Comparison of ENCODE assay signal across 8 cellular contexts in genomic region chr11:130915556-130916237, GRCh38. TPM values are rescaled to one million over a fixed set of nuclear protein-coding genes. Genes with fewer than 3 reads are reported as not detected.
DNase-seq lines count a peak whose midpoint lies in the region; ATAC-seq and TF ChIP-seq lines count a peak whose summit lies in the region.

No MANE protein-coding gene starts in this region.

- no peaks in the 10 kb centered on the region; the same call in 1 of the 2 replicates for H4K20me1 ChIP-seq in IMR-90 (ENCODE audit: insufficient read depth, low read length)

- peaks cover 1% of the 10 kb centered on the region for H3K27me3 Mint-ChIP-seq in activated CD4-positive, alpha-beta T cell treated with anti-CD3 and anti-CD28 coated beads for 36 hours

- H2BK5ac ChIP-seq in IMR-90 (ENCODE audit: low read depth, low read length, poor library complexity, severe bottlenecking): peak overlapping the region; percentile 71

- H2BK15ac ChIP-seq in IMR-90 (ENCODE audit: low read depth, low read length): no peak overlapping the region

- TF ChIP-seq CTCF in IMR-90 (conservative IDR thresholded peaks at IDR 0.05; ENCODE audit: low read depth, low read length) (no peak), cardiac fibroblast (IDR thresholded peaks at IDR 0.05; ENCODE audit: low read depth, low read length) (no peak)

- H3K4me1 ChIP-seq in IMR-90 (ENCODE audit: control insufficient read depth, insufficient read depth, low read length): peaks cover 8% of the 10 kb centered on the region; the same call in 1 of the 2 replicates
- H3K4me1 ChIP-seq in muscle layer of colon (ENCODE audit: insufficient read depth, low read length): peaks cover 25% of the 10 kb centered on the region

- H3K36me3 Mint-ChIP-seq in activated CD4-positive, alpha-beta T cell treated with anti-CD3 and anti-CD28 coated beads for 36 hours (ENCODE audit: low read depth): peaks cover 42% of the 10 kb centered on the region

- WGBS in IMR-90 (ENCODE audit: extremely low coverage in 2 of 2, insufficient read length in 1 of 2), 2 experiments: 71% methylated on average over 8 of the region's 23 CpGs; no CpG with 5 or more reads in 1 of the 2 experiments

- H3K4me1 Mint-ChIP-seq in activated CD4-positive, alpha-beta T cell treated with anti-CD3 and anti-CD28 coated beads for 36 hours: peaks cover 32% of the 10 kb centered on the region

- peak overlapping the region; percentile 94 for H3K14ac ChIP-seq in IMR-90 (replicated peaks; ENCODE audit: low read depth, low read length)

- in situ Hi-C loops in IMR-90 (cut with MboI; ENCODE audit: low sequenced_read_pairs): loop anchor here (25.0 kb wide), 1 partner anchor 972 kb away; no protein-coding TSS in a partner anchor

- peak overlapping the region; percentile 66; the same call in 1 of the 2 replicates for H3K56ac ChIP-seq in IMR-90 (ENCODE audit: extremely low read depth, insufficient read depth, low read length)

- peak overlapping the region; percentile 78 for H3K4me3 Mint-ChIP-seq in activated CD4-positive, alpha-beta T cell treated with anti-CD3 and anti-CD28 coated beads for 36 hours

- H3K27me3 ChIP-seq in IMR-90 (ENCODE audit: control insufficient read depth, insufficient read depth, low read length) (no peaks in the 10 kb centered on the region), muscle layer of colon (ENCODE audit: control insufficient read depth in 1 of 2, insufficient read depth in 2 of 2, low read length in 2 of 2) (no peaks in the 10 kb centered on the region)

- no peak overlapping the region; the same call in 1 of the 2 replicates for H3K18ac ChIP-seq in IMR-90 (ENCODE audit: low read depth, low read length)

- H3K4me2 ChIP-seq in IMR-90 (ENCODE audit: low read depth, low read length): peak overlapping the region; percentile 99

- H4K5ac ChIP-seq in IMR-90 (ENCODE audit: low read depth, low read length): peak overlapping the region; percentile 75

- H3K9ac ChIP-seq in IMR-90 (ENCODE audit: low read depth, low read length) (peak overlapping the region; percentile 84), muscle layer of colon (ENCODE audit: low read length) (peak overlapping the region; percentile 96)

- peak overlapping the region; percentile 83 for H4K91ac ChIP-seq in IMR-90 (ENCODE audit: insufficient read depth, low read depth, low read length)

- H3K9me1 ChIP-seq in IMR-90 (ENCODE audit: insufficient read depth, low read length): peaks cover 20% of the 10 kb centered on the region

- TF ChIP-seq POLR2A in IMR-90 (IDR thresholded peaks at IDR 0.05; ENCODE audit: low read depth, low read length): no peak

- H3K36me3 ChIP-seq in IMR-90 (ENCODE audit: control insufficient read depth, insufficient read depth, low read length): peaks cover 25% of the 10 kb centered on the region
- H3K36me3 ChIP-seq in muscle layer of colon (ENCODE audit: insufficient read depth, low read length): peaks cover 28% of the 10 kb centered on the region

- no peak for ATAC-seq in activated CD4-positive, alpha-beta T cell treated with anti-CD3 and anti-CD28 coated beads for 36 hours
- ATAC-seq in IMR-90 (ENCODE audit: low read depth) (no peak), HG03025 (IDR thresholded peaks at IDR 0.05; ENCODE audit: low FRiP score, unreplicated experiment) (no peak), HG02840 (IDR thresholded peaks at IDR 0.05; ENCODE audit: low FRiP score, unreplicated experiment) (no peak)

- peaks cover 12% of the 10 kb centered on the region for H3K9me3 Mint-ChIP-seq in activated CD4-positive, alpha-beta T cell treated with anti-CD3 and anti-CD28 coated beads for 36 hours (ENCODE audit: low read depth)

- peak overlapping the region; percentile 95 to 99 for H4K8ac ChIP-seq in IMR-90 (ENCODE audit: low read depth in 2 of 2, low read length in 2 of 2)

- CTCF ChIA-PET in activated CD4-positive, alpha-beta T cell treated with anti-CD3 and anti-CD28 coated beads for 36 hours (lab: Charles Lee): interaction anchor here (0.5 to 2.7 kb wide), 11 partner anchors 9 to 484 kb away, joined by 3 to 17 read pairs (median 4); no protein-coding TSS in a partner anchor
- CTCF ChIA-PET in IMR-90 (lab: Yijun Ruan, JAX): interaction anchor here (0.5 to 1.6 kb wide), 13 partner anchors 11 to 111 kb away, joined by 3 to 6 read pairs (median 4); no protein-coding TSS in a partner anchor

- peak overlapping the region; percentile 78 for H2AK9ac ChIP-seq in IMR-90 (replicated peaks; ENCODE audit: low read depth, low read length, poor library complexity)

- H3K4me3 ChIP-seq in IMR-90 (ENCODE audit: insufficient read depth, low read depth, low read length): peak overlapping the region; percentile 80
- peak overlapping the region; percentile 64 to 71 for H3K4me3 ChIP-seq in cardiac fibroblast (replicated peaks in 1 of 2; ENCODE audit: low read depth in 2 of 2, low read length in 2 of 2)
- H3K4me3 ChIP-seq in muscle layer of colon (ENCODE audit: low read depth in 1 of 2, low read length in 2 of 2): peak overlapping the region; percentile 79 to 98

- H3K4ac ChIP-seq in IMR-90 (ENCODE audit: low read depth, low read length): peak overlapping the region; percentile 94

- H2AFZ ChIP-seq in IMR-90 (replicated peaks; ENCODE audit: low read length, poor library complexity): peak overlapping the region; percentile 99

- TF ChIP-seq RAD21 in IMR-90 (IDR thresholded peaks at IDR 0.05; ENCODE audit: low read length): no peak

- peaks cover 20 to 47% of the 10 kb centered on the region in 2 experiments for H3K79me1 ChIP-seq in IMR-90 (ENCODE audit: low read depth in 1 of 2, low read length in 2 of 2)

- POLR2A ChIA-PET in activated CD4-positive, alpha-beta T cell treated with anti-CD3 and anti-CD28 coated beads for 36 hours (lab: Charles Lee): no interaction called here
- POLR2A ChIA-PET in IMR-90 (lab: Charles Lee; ENCODE audit: unreplicated experiment): no interaction called here

- no peak for DNase-seq in activated CD4-positive, alpha-beta T cell treated with anti-CD3 and anti-CD28 coated beads for 36 hours
- no peak for DNase-seq in activated CD4-positive, alpha-beta T cell treated with anti-CD3 and anti-CD28 coated beads, Interleukin-2, amount 50 U/mL, for 48 hours
- DNase-seq in IMR-90: no peak
- no peak for DNase-seq in cardiac fibroblast (ENCODE audit: low read depth in 2 of 2)
- DNase-seq in stimulated activated CD4-positive, alpha-beta T cell treated with anti-CD3 and anti-CD28 coated beads, Interleukin-1b, Interleukin-23, amount 100 ng/mL, for 48 hours: no peak

- intact Hi-C loops in activated CD4-positive, alpha-beta T cell treated with anti-CD3 and anti-CD28 coated beads for 36 hours (cut with DNase I, micrococcal nuclease): loop anchor here (1.0 to 10.0 kb wide), 7 partner anchors 481 to 1638 kb away; partner anchors contain the start of genes PRDM10 (in 2 of the 2), APLP2 (in 1 of the 2), NFRKB (in 1 of the 2) and ZBTB44 (in 1 of the 2)
- intact Hi-C loops in IMR-90 (cut with micrococcal nuclease): no loop called here

- H3K9me3 ChIP-seq in IMR-90 (ENCODE audit: control insufficient read depth, insufficient read depth, low read length) (no peaks in the 10 kb centered on the region), muscle layer of colon (ENCODE audit: low read length) (no peaks in the 10 kb centered on the region)

- dilution Hi-C loops in IMR-90 (cut with HindIII; ENCODE audit: low sequenced_read_pairs, unreplicated experiment): no loop called here

- peak overlapping the region; percentile 94 for H2AK5ac ChIP-seq in IMR-90 (ENCODE audit: low read depth, low read length)

- peak overlapping the region; percentile 52 for H3K23ac ChIP-seq in IMR-90 (ENCODE audit: low read depth, low read length)

- H2BK20ac ChIP-seq in IMR-90 (ENCODE audit: low read depth, low read length): no peak overlapping the region

- peak overlapping the region; percentile 34; the same call in 1 of the 2 replicates for H2BK120ac ChIP-seq in IMR-90 (ENCODE audit: low read depth, low read length)

- H3K27ac ChIP-seq in IMR-90 (ENCODE audit: insufficient read depth, low read length) (peak overlapping the region; percentile 81), muscle layer of colon (ENCODE audit: low read depth, low read length) (peak overlapping the region; percentile 89)

- H3K27ac Mint-ChIP-seq in activated CD4-positive, alpha-beta T cell treated with anti-CD3 and anti-CD28 coated beads for 36 hours: peak overlapping the region; percentile 75

- BruUV-seq in IMR-90 (replicated peaks; lab: Mats Ljungman, UMichigan): TSS peak; percentile 69

TF ChIP-seq in IMR-90, 13 proteins besides CTCF, POLR2A, EP300 and RAD21:
- no peak for TF ChIP-seq RFX5 (IDR thresholded peaks at IDR 0.05; ENCODE audit: low read depth, low read length)
- no peak for TF ChIP-seq MXI1 (IDR thresholded peaks at IDR 0.05; ENCODE audit: borderline replicate concordance, low read depth, low read length)
- TF ChIP-seq CEBPB (IDR thresholded peaks at IDR 0.05; ENCODE audit: low read depth, low read length): no peak
- TF ChIP-seq, protein P1, sequence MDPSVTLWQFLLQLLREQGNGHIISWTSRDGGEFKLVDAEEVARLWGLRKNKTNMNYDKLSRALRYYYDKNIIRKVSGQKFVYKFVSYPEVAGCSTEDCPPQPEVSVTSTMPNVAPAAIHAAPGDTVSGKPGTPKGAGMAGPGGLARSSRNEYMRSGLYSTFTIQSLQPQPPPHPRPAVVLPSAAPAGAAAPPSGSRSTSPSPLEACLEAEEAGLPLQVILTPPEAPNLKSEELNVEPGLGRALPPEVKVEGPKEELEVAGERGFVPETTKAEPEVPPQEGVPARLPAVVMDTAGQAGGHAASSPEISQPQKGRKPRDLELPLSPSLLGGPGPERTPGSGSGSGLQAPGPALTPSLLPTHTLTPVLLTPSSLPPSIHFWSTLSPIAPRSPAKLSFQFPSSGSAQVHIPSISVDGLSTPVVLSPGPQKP (IDR thresholded peaks at IDR 0.05; ENCODE audit: borderline replicate concordance, low read depth, low read length): no peak
- no peak for TF ChIP-seq RCOR1 (IDR thresholded peaks at IDR 0.05; ENCODE audit: insufficient replicate concordance, low read length)
- no peak for TF ChIP-seq CHD1 (IDR thresholded peaks at IDR 0.05; ENCODE audit: low read depth, low read length)
- no peak for TF ChIP-seq FOS (IDR thresholded peaks at IDR 0.05; ENCODE audit: low read depth, low read length)
TF ChIP-seq in IMR-90: peak in this region for 0.

RNA-seq across cellular contexts. Expression of gene SNX19, which starts 0.6 kb away (rescaled TPM):
- 10 to 100 TPM; 22.7 to 29.5 TPM for total RNA-seq in activated CD4-positive, alpha-beta T cell treated with anti-CD3 and anti-CD28 coated beads for 36 hours
- total RNA-seq in IMR-90 (2012; rRNA removed): 90.0 and 113 TPM in 2 replicates
- polyA plus RNA-seq in IMR-90 (2012; rRNA removed): 31.1 and 35.9 TPM in 2 replicates
- 23.1 and 25.6 TPM in 2 replicates for polyA plus RNA-seq in IMR-90 (2012; cell fraction: cytosol; rRNA removed)
- polyA plus RNA-seq in IMR-90 (2012; cell fraction: nucleus; rRNA removed; ENCODE audit: low replicate concordance): 30.1 and 42.6 TPM in 2 replicates
